ENCODE assay signal across 19 cellular contexts in the genomic region with DNA sequence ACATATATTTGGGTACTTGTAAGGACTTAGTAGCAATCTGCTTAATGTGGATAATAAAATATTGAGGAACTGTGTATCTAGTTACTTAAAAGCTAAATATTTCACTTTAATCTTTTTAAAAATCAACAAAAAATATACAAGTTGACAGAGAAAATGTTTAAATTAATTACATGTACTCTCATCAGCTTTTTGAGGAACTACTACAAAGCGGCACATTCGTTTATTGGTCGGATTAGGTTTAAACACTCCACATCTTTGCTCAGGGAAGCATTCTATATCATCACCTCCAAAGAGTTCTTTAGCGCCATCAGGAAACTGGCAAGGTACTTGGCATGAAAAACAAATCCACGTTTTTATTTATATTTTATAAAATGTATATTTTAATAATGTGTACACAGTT. TPM values are rescaled to one million over a fixed set of nuclear protein-coding genes. Genes with fewer than 3 reads are reported as not detected.
DNase-seq lines count a peak whose midpoint lies in the region; ATAC-seq and TF ChIP-seq lines count a peak whose summit lies in the region.
"Had no signal": no experiment of that assay in that cellular context is flagged by ENCODE, and none has a peak within 500 bp of the region (broad histone marks: within the 10 kb centered on the region; RNA-seq: fewer than 3 reads in every experiment).

No MANE protein-coding gene starts in this region.

- WGBS in adrenal gland, 4 donors: 83 to 86% (median 85%) methylated on average over 5 of the region's 5 CpGs

- CTCF ChIA-PET in HCT116 (lab: Charles Lee): interaction anchor here (1.1 kb wide), 1 partner anchor 72 kb away, joined by 3 read pairs; no protein-coding TSS in a partner anchor

- H2AFZ ChIP-seq in HCT116 (ENCODE audit: low read depth, low read length, poor library complexity, severe bottlenecking): peak overlapping the region; percentile 61

- no peaks in the 10 kb centered on the region for H3K36me3 Mint-ChIP-seq in mesothelial cell of epicardium

- TF ChIP-seq POLR2A in HCT116 (IDR thresholded peaks at IDR 0.05; ENCODE audit: borderline replicate concordance, extremely low read depth, insufficient read depth, insufficient read length): no peak
- TF ChIP-seq POLR2A in adrenal gland (IDR thresholded peaks at IDR 0.05): no peak

- H3K36me3 ChIP-seq in BE2C (no peaks in the 10 kb centered on the region), HCT116 (ENCODE audit: control insufficient read depth in 1 of 2, insufficient read depth in 2 of 2, low read length in 2 of 2) (no peaks in the 10 kb centered on the region), WERI-Rb-1 (peaks cover 11% of the 10 kb centered on the region), adrenal gland (replicated peaks in 1 of 2) (no peaks in the 10 kb centered on the region)
- H3K36me3 ChIP-seq: BLaER1 treated with 17β-estradiol and CSF1 and Interleukin-3, amounts not matched to agents 10 nM and 100 nM; ovary; tibial artery had no signal

- RAD21 ChIA-PET in HCT116 (lab: Charles Lee; ENCODE audit: low non-redundant PET in 1 of 2, low total read pairs in 2 of 2, uncharacterized antibody in 2 of 2, unreplicated experiment in 2 of 2): interaction anchor here in 1 of 2 experiments (0.5 kb wide), 1 partner anchor 88 kb away, joined by 4 read pairs; no protein-coding TSS in a partner anchor

- ATAC-seq in HCT116: no peak
- no peak for ATAC-seq in HG03565 (IDR thresholded peaks at IDR 0.05; ENCODE audit: unreplicated experiment)
- ATAC-seq: activated CD4-positive, CD25-positive, alpha-beta regulatory T cell treated with anti-CD3 and anti-CD28 coated beads, Interleukin-2, amount 50 U/mL, for 24 hours had no signal

- BruUV-seq in HCT116 (replicated peaks; lab: Mats Ljungman, UMichigan): no TSS peak

- TF ChIP-seq CTCF in BE2C (IDR thresholded peaks at IDR 0.05; ENCODE audit: low read depth, low read length) (no peak), HCT116 (IDR thresholded peaks at IDR 0.05 in 2 of 3, conservative IDR thresholded peaks at IDR 0.05 in 1 of 3; ENCODE audit: borderline replicate concordance in 1 of 3, insufficient read depth in 1 of 3, low read depth in 2 of 3, low read length in 2 of 3) (no peak), WERI-Rb-1 (IDR thresholded peaks at IDR 0.05; ENCODE audit: low read depth, low read length) (no peak), mesothelial cell of epicardium (IDR thresholded peaks at IDR 0.05; ENCODE audit: unreplicated experiment) (no peak), adrenal gland (IDR thresholded peaks at IDR 0.05) (no peak)

- no peak for DNase-seq in BE2C
- DNase-seq in HCT116 (ENCODE audit: low read depth, low spot score): no peak
- DNase-seq in WERI-Rb-1: no peak
- DNase-seq in mesothelial cell of epicardium (ENCODE audit: low spot score in 2 of 2, unreplicated experiment in 2 of 2): no peak
- DNase-seq in adrenal gland: no peak
- DNase-seq in NCI-H2107 treated with DMSO at 0.1 percent for 48 hours (lab: John Stamatoyannopoulos, UW; ENCODE audit: unreplicated experiment): no peak
- no peak for DNase-seq in AML-193 (lab: John Stamatoyannopoulos, UW)
- DNase-seq: DMS153; effector memory CD4-positive, alpha-beta T cell; NCI-H2081 treated with DMSO at 0.1 percent for 48 hours; NCI-H524 treated with DMSO at 0.1 percent for 48 hours; RPMI8226 had no signal

- no peak overlapping the region for H3K9ac ChIP-seq in HCT116 (ENCODE audit: low read length)

- no peak overlapping the region for H3K27ac ChIP-seq in HCT116 (ENCODE audit: low read depth, low read length)
- peak overlapping the region; percentile 98 for H3K27ac ChIP-seq in WERI-Rb-1
- H3K27ac ChIP-seq in adrenal gland: no peak overlapping the region
- H3K27ac ChIP-seq: BLaER1 treated with 17β-estradiol and CSF1 and Interleukin-3, amounts not matched to agents 10 nM and 100 nM had no signal

- no peaks in the 10 kb centered on the region for H4K20me1 ChIP-seq in HCT116 (ENCODE audit: insufficient read depth)
- H4K20me1 ChIP-seq: BLaER1 treated with 17β-estradiol and CSF1 and Interleukin-3, amounts not matched to agents 10 nM and 100 nM had no signal

- no peaks in the 10 kb centered on the region for H3K9me2 ChIP-seq in HCT116 (ENCODE audit: insufficient read depth)

- no peaks in the 10 kb centered on the region; the same call in 1 of the 2 replicates for H3K4me1 ChIP-seq in BE2C
- peaks cover 5 to 13% of the 10 kb centered on the region in 2 experiments; a peak in 3 of 4 replicates for H3K4me1 ChIP-seq in HCT116 (ENCODE audit: control insufficient read depth in 1 of 2, insufficient read depth in 2 of 2, low read length in 2 of 2)
- peaks cover 10 to 11% of the 10 kb centered on the region in 2 donors for H3K4me1 ChIP-seq in adrenal gland (replicated peaks in 1 of 2)

- H3K79me2 ChIP-seq in HCT116 (ENCODE audit: insufficient read depth, low read length): no peaks in the 10 kb centered on the region

- peak overlapping the region; percentile 63; the same call in 1 of the 2 replicates for H3K4me3 ChIP-seq in BE2C (ENCODE audit: low read depth, low read length)
- H3K4me3 ChIP-seq in HCT116 (replicated peaks in 1 of 2; ENCODE audit: low read depth in 1 of 2, low read length in 2 of 2): no peak overlapping the region
- peak overlapping the region; percentile 72 for H3K4me3 ChIP-seq in WERI-Rb-1 (ENCODE audit: low read depth, low read length)
- no peak overlapping the region for H3K4me3 ChIP-seq in adrenal gland

- peak overlapping the region; percentile 75 for H3K4me3 Mint-ChIP-seq in mesothelial cell of epicardium

- no peak overlapping the region for H3K27ac Mint-ChIP-seq in mesothelial cell of epicardium

- intact Hi-C loops in HCT116 (cut with micrococcal nuclease) (no loop called here), adrenal gland (cut with DNase I) (loop anchor here in 1 of 2 donors (10.0 kb wide), 1 partner anchor 65 kb away; no protein-coding TSS in a partner anchor)

- no peaks in the 10 kb centered on the region for H3K9me3 Mint-ChIP-seq in mesothelial cell of epicardium

- H3K9me3 ChIP-seq in BE2C (no peaks in the 10 kb centered on the region), HCT116 (ENCODE audit: control insufficient read depth in 1 of 2, insufficient read depth in 1 of 2, low read depth in 1 of 2, low read length in 2 of 2) (no peaks in the 10 kb centered on the region), WERI-Rb-1 (ENCODE audit: severe bottlenecking) (no peaks in the 10 kb centered on the region), adrenal gland (replicated peaks in 1 of 3) (no peaks in the 10 kb centered on the region)
- H3K9me3 ChIP-seq: ovary, tibial artery had no signal

- H3K4me2 ChIP-seq in HCT116 (ENCODE audit: low read length): no peak overlapping the region

- peaks cover 54% of the 10 kb centered on the region for H3K27me3 Mint-ChIP-seq in mesothelial cell of epicardium (ENCODE audit: low read depth)

- no peaks in the 10 kb centered on the region for H3K27me3 ChIP-seq in BE2C
- no peaks in the 10 kb centered on the region for H3K27me3 ChIP-seq in HCT116 (ENCODE audit: insufficient read depth, low read length)
- no peaks in the 10 kb centered on the region for H3K27me3 ChIP-seq in WERI-Rb-1 (ENCODE audit: insufficient read depth, low read depth, severe bottlenecking)
- H3K27me3 ChIP-seq in adrenal gland: no peaks in the 10 kb centered on the region
- H3K27me3 ChIP-seq: ovary, tibial artery had no signal

- POLR2A ChIA-PET in HCT116 (lab: Charles Lee): no interaction called here

- TF ChIP-seq RAD21 in HCT116 (IDR thresholded peaks at IDR 0.05; ENCODE audit: low read depth): no peak

- H3K4me1 Mint-ChIP-seq in mesothelial cell of epicardium: peaks cover 10% of the 10 kb centered on the region

TF ChIP-seq in HCT116, 20 proteins besides CTCF, POLR2A, EP300 and RAD21 (continues in another document):
- TF ChIP-seq, protein P1, sequence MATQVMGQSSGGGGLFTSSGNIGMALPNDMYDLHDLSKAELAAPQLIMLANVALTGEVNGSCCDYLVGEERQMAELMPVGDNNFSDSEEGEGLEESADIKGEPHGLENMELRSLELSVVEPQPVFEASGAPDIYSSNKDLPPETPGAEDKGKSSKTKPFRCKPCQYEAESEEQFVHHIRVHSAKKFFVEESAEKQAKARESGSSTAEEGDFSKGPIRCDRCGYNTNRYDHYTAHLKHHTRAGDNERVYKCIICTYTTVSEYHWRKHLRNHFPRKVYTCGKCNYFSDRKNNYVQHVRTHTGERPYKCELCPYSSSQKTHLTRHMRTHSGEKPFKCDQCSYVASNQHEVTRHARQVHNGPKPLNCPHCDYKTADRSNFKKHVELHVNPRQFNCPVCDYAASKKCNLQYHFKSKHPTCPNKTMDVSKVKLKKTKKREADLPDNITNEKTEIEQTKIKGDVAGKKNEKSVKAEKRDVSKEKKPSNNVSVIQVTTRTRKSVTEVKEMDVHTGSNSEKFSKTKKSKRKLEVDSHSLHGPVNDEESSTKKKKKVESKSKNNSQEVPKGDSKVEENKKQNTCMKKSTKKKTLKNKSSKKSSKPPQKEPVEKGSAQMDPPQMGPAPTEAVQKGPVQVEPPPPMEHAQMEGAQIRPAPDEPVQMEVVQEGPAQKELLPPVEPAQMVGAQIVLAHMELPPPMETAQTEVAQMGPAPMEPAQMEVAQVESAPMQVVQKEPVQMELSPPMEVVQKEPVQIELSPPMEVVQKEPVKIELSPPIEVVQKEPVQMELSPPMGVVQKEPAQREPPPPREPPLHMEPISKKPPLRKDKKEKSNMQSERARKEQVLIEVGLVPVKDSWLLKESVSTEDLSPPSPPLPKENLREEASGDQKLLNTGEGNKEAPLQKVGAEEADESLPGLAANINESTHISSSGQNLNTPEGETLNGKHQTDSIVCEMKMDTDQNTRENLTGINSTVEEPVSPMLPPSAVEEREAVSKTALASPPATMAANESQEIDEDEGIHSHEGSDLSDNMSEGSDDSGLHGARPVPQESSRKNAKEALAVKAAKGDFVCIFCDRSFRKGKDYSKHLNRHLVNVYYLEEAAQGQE (IDR thresholded peaks at IDR 0.05; ENCODE audit: low read depth): no peak
- TF ChIP-seq CEBPB (IDR thresholded peaks at IDR 0.05; ENCODE audit: low read depth): no peak
- no peak for TF ChIP-seq SIN3A (IDR thresholded peaks at IDR 0.05; ENCODE audit: low read depth)

RNA-seq across cellular contexts. Expression of a gene that starts 1.6 kb away (rescaled TPM):
- 1.3 TPM for polyA plus RNA-seq in BE2C (2012; ENCODE audit: insufficient read depth, insufficient read length, low read depth)
- total RNA-seq in HCT116 (2021; ENCODE audit: unreplicated experiment) (not detected), mesothelial cell of epicardium (0.18 to 0.70 TPM (median 0.38 TPM) in 3 replicates), adrenal gland (under 1 TPM in 3 of 8 donors, not detected in 5; 0.14 to 0.34 (median 0.24) TPM)
- 0.05 and 0.07 TPM in 2 replicates for polyA plus RNA-seq in HCT116 (2012)
- polyA plus RNA-seq in adrenal gland: under 1 TPM in 2 of 3 donors, not detected in 1; 0.48 to 0.71 TPM
- total RNA-seq: HT-29, kidney epithelial cell had no signal

Comparison
In these comparisons a context has a peak if more than half of its experiments do, and no peak if none do; other contexts are left out.
1. H3K4me3 ChIP-seq: peak in BE2C (single experiment) and WERI-Rb-1 (single experiment); none in HCT116 (0 of 2) and adrenal gland (0 of 4).